Comparison of ENCODE assay signal across 21 cellular contexts in the genomic region with DNA sequence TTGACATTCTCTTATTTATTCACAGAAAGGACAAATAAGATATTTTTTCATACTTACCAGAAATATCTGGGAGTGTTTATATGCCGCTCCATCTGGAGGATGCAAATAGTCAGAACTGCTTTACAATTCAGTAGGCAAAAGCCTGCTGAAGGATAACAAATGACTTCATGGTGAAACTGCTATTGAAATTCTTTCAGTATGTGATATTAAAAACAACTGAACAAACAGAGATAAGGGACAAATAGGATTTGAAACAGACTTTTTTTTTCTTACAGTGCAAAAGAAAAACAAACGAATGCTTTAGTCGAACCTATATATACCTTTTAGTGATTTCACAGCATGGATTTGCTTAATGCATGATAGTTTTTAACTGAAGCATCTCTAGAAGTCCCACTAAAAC.
DNase-seq lines count a peak whose midpoint lies in the region; ATAC-seq lines count a peak whose summit lies in the region.
"Had no signal": no experiment of that assay in that cellular context is flagged by ENCODE, and none has a peak within 500 bp of the region (broad histone marks: within the 10 kb centered on the region; RNA-seq: fewer than 3 reads in every experiment).

No MANE protein-coding gene starts in this region.

- H3K4me3 Mint-ChIP-seq in activated naive CD8-positive, alpha-beta T cell treated with anti-CD3 and anti-CD28 coated beads for 36 hours = no peak overlapping the region
- no peak overlapping the region for H3K4me3 Mint-ChIP-seq in activated T-helper 17 cell treated with anti-CD3 and anti-CD28 coated beads, Interleukin-2, amount 50 U/mL, for 72 hours
- H3K4me3 Mint-ChIP-seq: CD8-positive, alpha-beta memory T cell; GM23338 had no signal

- no peaks in the 10 kb centered on the region for H3K36me3 Mint-ChIP-seq in activated naive CD8-positive, alpha-beta T cell treated with anti-CD3 and anti-CD28 coated beads for 36 hours
- no peaks in the 10 kb centered on the region for H3K36me3 Mint-ChIP-seq in activated T-helper 17 cell treated with anti-CD3 and anti-CD28 coated beads, Interleukin-2, amount 50 U/mL, for 72 hours (ENCODE audit: low read depth)
- H3K36me3 Mint-ChIP-seq: CD8-positive, alpha-beta memory T cell had no signal

- H3K4me1 Mint-ChIP-seq in activated naive CD8-positive, alpha-beta T cell treated with anti-CD3 and anti-CD28 coated beads for 36 hours = no peaks in the 10 kb centered on the region
- H3K4me1 Mint-ChIP-seq in activated T-helper 17 cell treated with anti-CD3 and anti-CD28 coated beads, Interleukin-2, amount 50 U/mL, for 72 hours = no peaks in the 10 kb centered on the region
- H3K4me1 Mint-ChIP-seq: CD8-positive, alpha-beta memory T cell had no signal

- H3K4me1 ChIP-seq in SJCRH30 = peaks cover 15% of the 10 kb centered on the region; the same call in 1 of the 2 replicates

- no peaks in the 10 kb centered on the region for H3K27me3 Mint-ChIP-seq in activated naive CD8-positive, alpha-beta T cell treated with anti-CD3 and anti-CD28 coated beads for 36 hours
- H3K27me3 Mint-ChIP-seq in activated T-helper 17 cell treated with anti-CD3 and anti-CD28 coated beads, Interleukin-2, amount 50 U/mL, for 72 hours = no peaks in the 10 kb centered on the region
- H3K27me3 Mint-ChIP-seq: CD8-positive, alpha-beta memory T cell had no signal

- no peak overlapping the region for H3K27ac Mint-ChIP-seq in activated naive CD8-positive, alpha-beta T cell treated with anti-CD3 and anti-CD28 coated beads for 36 hours
- no peak overlapping the region for H3K27ac Mint-ChIP-seq in activated T-helper 17 cell treated with anti-CD3 and anti-CD28 coated beads, Interleukin-2, amount 50 U/mL, for 72 hours
- H3K27ac Mint-ChIP-seq: CD8-positive, alpha-beta memory T cell; GM23338 had no signal

- H3K36me3 ChIP-seq in SJCRH30 = peaks cover 2% of the 10 kb centered on the region; the same call in 1 of the 2 replicates

- DNase-seq in SJCRH30 (peak in 1 of 2 experiments; percentile 15), dermis blood vessel endothelial cell (peak; percentile 49), iris pigment epithelial cell (ENCODE audit: low read depth) (peak; percentile 19), pulmonary artery endothelial cell (ENCODE audit: low read depth, low spot score) (peak; percentile 48)
- no peak for DNase-seq in activated naive CD8-positive, alpha-beta T cell treated with anti-CD3 and anti-CD28 coated beads for 36 hours
- DNase-seq in activated naive CD4-positive, alpha-beta T cell treated with Interleukin-2 at 50 U/mL for 16 hours = no peak
- DNase-seq: ACHN; C1 segment of cervical spinal cord; CD8-positive, alpha-beta memory T cell; DMS79; IMR-90; NCI-H1436; NCI-H1930; NCI-H226; NCI-H524; PC-3; RPMI8226; SHP77 treated with DMSO at 0.1 percent for 48 hours had no signal

- no peak for ATAC-seq in activated T-helper 17 cell treated with anti-CD3 and anti-CD28 coated beads, Interleukin-2, amount 50 U/mL, for 72 hours (replicated peaks)
- ATAC-seq: GM23338, HCT116, PC-3 had no signal

- no peaks in the 10 kb centered on the region for H3K9me3 ChIP-seq in SJCRH30 (replicated peaks)

- no peak overlapping the region for H3K4me3 ChIP-seq in SJCRH30
- H3K4me3 ChIP-seq: GM23338 had no signal

- peak overlapping the region; percentile 42; the same call in 1 of the 2 replicates for H3K27ac ChIP-seq in SJCRH30

- no peaks in the 10 kb centered on the region for H3K9me3 Mint-ChIP-seq in activated naive CD8-positive, alpha-beta T cell treated with anti-CD3 and anti-CD28 coated beads for 36 hours
- no peaks in the 10 kb centered on the region for H3K9me3 Mint-ChIP-seq in activated T-helper 17 cell treated with anti-CD3 and anti-CD28 coated beads, Interleukin-2, amount 50 U/mL, for 72 hours
- H3K9me3 Mint-ChIP-seq: GM23338 had no signal

- H3K27me3 ChIP-seq in SJCRH30 = no peaks in the 10 kb centered on the region

Comparison
In these comparisons a context has a peak if more than half of its experiments do, and no peak if none do; other contexts are left out.
1. DNase-seq: peak in dermis blood vessel endothelial cell (single experiment), iris pigment epithelial cell (single experiment) and pulmonary artery endothelial cell (single experiment); none in activated naive CD8-positive, alpha-beta T cell treated with anti-CD3 and anti-CD28 coated beads for 36 hours (single experiment) and activated naive CD4-positive, alpha-beta T cell treated with Interleukin-2 at 50 U/mL for 16 hours (single experiment).